ENCODE assay signal across 13 cellular contexts in the genomic region with DNA sequence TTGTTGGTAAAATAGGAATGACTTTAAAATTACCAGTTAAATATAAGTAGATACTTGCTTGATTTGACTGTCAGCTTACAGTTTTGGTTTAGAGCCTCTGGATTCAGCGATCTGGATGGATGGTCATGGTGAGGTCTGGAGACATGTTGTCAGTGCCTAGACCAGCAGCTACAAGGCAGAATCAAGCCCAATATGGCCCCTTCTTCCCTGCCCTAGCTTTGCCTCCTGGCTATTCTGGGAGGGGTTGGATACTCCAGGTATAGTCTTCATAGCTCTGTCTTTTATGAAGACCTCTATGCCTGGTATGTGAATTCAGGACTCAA.
DNase-seq lines count a peak whose midpoint lies in the region; ATAC-seq and TF ChIP-seq lines count a peak whose summit lies in the region.
"Had no signal": no experiment of that assay in that cellular context is flagged by ENCODE, and none has a peak within 500 bp of the region (broad histone marks: within the 10 kb centered on the region; RNA-seq: fewer than 3 reads in every experiment).

No MANE protein-coding gene starts in this region.

- no peak overlapping the region for H4K8ac ChIP-seq in trophoblast cell (ENCODE audit: low read depth, low read length)

- no peaks in the 10 kb centered on the region for H3K27me3 ChIP-seq in HUES48 (ENCODE audit: control insufficient read depth, insufficient read depth, low read length)
- H3K27me3 ChIP-seq in WERI-Rb-1 (ENCODE audit: insufficient read depth, low read depth, severe bottlenecking) = no peaks in the 10 kb centered on the region
- no peaks in the 10 kb centered on the region for H3K27me3 ChIP-seq in endodermal cell (ENCODE audit: control insufficient read depth, insufficient read depth, low read length, poor library complexity, severe bottlenecking)
- H3K27me3 ChIP-seq in trophoblast cell (ENCODE audit: insufficient read depth, low read length) = no peaks in the 10 kb centered on the region

- H3K36me3 Mint-ChIP-seq in endodermal cell (ENCODE audit: low read depth) = no peaks in the 10 kb centered on the region
- H3K36me3 Mint-ChIP-seq: CD4-positive, alpha-beta memory T cell had no signal

- no peak overlapping the region for H3K4me2 ChIP-seq in trophoblast cell (ENCODE audit: low read length)
- H3K4me2 ChIP-seq: GM23338 had no signal

- H4K12ac ChIP-seq in trophoblast cell (ENCODE audit: low read depth, low read length) = no peak overlapping the region

- H3K9me3 Mint-ChIP-seq in endodermal cell = peaks cover 62% of the 10 kb centered on the region
- H3K9me3 Mint-ChIP-seq: HFFc6 had no signal

- H2AK5ac ChIP-seq in trophoblast cell (ENCODE audit: low read length) = no peak overlapping the region

- H3K4me3 ChIP-seq in HUES48 (ENCODE audit: low read depth, low read length) (peak overlapping the region; percentile 17; the same call in 1 of the 2 replicates), WERI-Rb-1 (ENCODE audit: low read depth, low read length) (no peak overlapping the region), endodermal cell (ENCODE audit: low read length) (peak overlapping the region; percentile 28), trophoblast cell (ENCODE audit: low read depth, low read length) (no peak overlapping the region)
- H3K4me3 ChIP-seq: GM23338, HAP-1 had no signal

- H2BK120ac ChIP-seq in trophoblast cell (ENCODE audit: insufficient read depth, low read length, poor library complexity) = no peak overlapping the region

- 80 to 95% methylated on average over 1 of the region's 1 CpG for WGBS in endodermal cell (ENCODE audit: insufficient coverage in 1 of 2, insufficient read length in 1 of 2), 2 experiments
- WGBS in trophoblast cell (ENCODE audit: extremely low coverage, insufficient coverage, insufficient read length) = no CpG with 5 or more reads among the region's 1 CpG

- H3K4me1 Mint-ChIP-seq in endodermal cell = no peaks in the 10 kb centered on the region
- H3K4me1 Mint-ChIP-seq: CD4-positive, alpha-beta memory T cell; GM23338 had no signal

- H3K9ac ChIP-seq in HUES48 (ENCODE audit: low read depth, low read length) (no peak overlapping the region), endodermal cell (ENCODE audit: extremely low read depth, low read length, poor library complexity, severe bottlenecking) (no peak overlapping the region), trophoblast cell (ENCODE audit: low read length) (no peak overlapping the region)

- peaks cover 71% of the 10 kb centered on the region for H3K9me3 ChIP-seq in HUES48 (ENCODE audit: control insufficient read depth, insufficient read depth, low read length)
- peaks cover 4% of the 10 kb centered on the region for H3K9me3 ChIP-seq in WERI-Rb-1 (ENCODE audit: severe bottlenecking)
- H3K9me3 ChIP-seq in endodermal cell (ENCODE audit: control insufficient read depth, low read length) = peaks cover 41% of the 10 kb centered on the region
- peaks cover under 1% of the 10 kb centered on the region for H3K9me3 ChIP-seq in trophoblast cell (ENCODE audit: insufficient read depth, low read depth, low read length)
- H3K9me3 ChIP-seq: HAP-1 had no signal

- H3K79me2 ChIP-seq in trophoblast cell (ENCODE audit: control insufficient read depth, insufficient read depth, low read length, poor library complexity) = no peaks in the 10 kb centered on the region

- H3K4ac ChIP-seq in trophoblast cell (ENCODE audit: low read depth, low read length) = no peak overlapping the region

- no peak overlapping the region for H2BK5ac ChIP-seq in trophoblast cell (ENCODE audit: low read depth, low read length, poor library complexity)

- no peaks in the 10 kb centered on the region for H3K27me3 Mint-ChIP-seq in endodermal cell (ENCODE audit: insufficient read depth)

- no peak overlapping the region for H3K23ac ChIP-seq in trophoblast cell (ENCODE audit: low read length)

- no peak overlapping the region for H3K18ac ChIP-seq in trophoblast cell (ENCODE audit: low read length)

- no peak overlapping the region for H3K27ac Mint-ChIP-seq in endodermal cell
- H3K27ac Mint-ChIP-seq: CD4-positive, alpha-beta memory T cell; GM23338; HFFc6 had no signal

- peak overlapping the region; percentile 14 for H4K91ac ChIP-seq in trophoblast cell (ENCODE audit: low read depth, low read length)

- DNase-seq in WERI-Rb-1 = no peak
- no peak for DNase-seq in endodermal cell
- DNase-seq in trophoblast cell = no peak
- no peak for DNase-seq in activated CD4-positive, alpha-beta T cell treated with anti-CD3 and anti-CD28 coated beads, Interleukin-2, amount 50 U/mL, for 4 hours
- DNase-seq: C1 segment of cervical spinal cord; CD4-positive, alpha-beta memory T cell; DMS153; DND-41; HFFc6 had no signal

- no peaks in the 10 kb centered on the region for H3K36me3 ChIP-seq in HUES48 (ENCODE audit: control insufficient read depth, insufficient read depth, low read length)
- H3K36me3 ChIP-seq in WERI-Rb-1 = no peaks in the 10 kb centered on the region
- no peaks in the 10 kb centered on the region for H3K36me3 ChIP-seq in endodermal cell (ENCODE audit: control insufficient read depth, insufficient read depth, low read length)
- H3K36me3 ChIP-seq in trophoblast cell (ENCODE audit: control insufficient read depth in 1 of 2, insufficient read depth in 2 of 2, low read length in 2 of 2) = no peaks in the 10 kb centered on the region
- H3K36me3 ChIP-seq: HAP-1 had no signal

- TF ChIP-seq CTCF in WERI-Rb-1 (IDR thresholded peaks at IDR 0.05; ENCODE audit: low read depth, low read length) (no peak), endodermal cell (conservative IDR thresholded peaks at IDR 0.05) (no peak)

- ATAC-seq in GM19328 (IDR thresholded peaks at IDR 0.05; ENCODE audit: unreplicated experiment) = no peak
- ATAC-seq: GM23338 had no signal

- H3K4me3 Mint-ChIP-seq in endodermal cell = no peak overlapping the region
- H3K4me3 Mint-ChIP-seq: CD4-positive, alpha-beta memory T cell; GM23338; HFFc6 had no signal

- H3K27ac ChIP-seq in HUES48 (ENCODE audit: low read depth, low read length) = no peak overlapping the region
- H3K27ac ChIP-seq in WERI-Rb-1 = peak overlapping the region; percentile 29; the same call in 1 of the 2 replicates
- H3K27ac ChIP-seq in endodermal cell (ENCODE audit: low read depth, low read length) = no peak overlapping the region
- H3K27ac ChIP-seq in trophoblast cell (ENCODE audit: low read depth, low read length) = no peak overlapping the region

- no peaks in the 10 kb centered on the region for H3K4me1 ChIP-seq in HUES48 (ENCODE audit: control insufficient read depth, insufficient read depth, low read length)
- H3K4me1 ChIP-seq in endodermal cell (ENCODE audit: control insufficient read depth, insufficient read depth, low read length) = no peaks in the 10 kb centered on the region
- H3K4me1 ChIP-seq in trophoblast cell (ENCODE audit: control insufficient read depth in 1 of 2, insufficient read depth in 2 of 2, low read length in 2 of 2) = no peaks in the 10 kb centered on the region
- H3K4me1 ChIP-seq: HAP-1 had no signal

- no peak overlapping the region for H2BK12ac ChIP-seq in trophoblast cell (ENCODE audit: low read length)

- no peak overlapping the region for H2AFZ ChIP-seq in trophoblast cell (ENCODE audit: insufficient read depth, low read length, poor library complexity)
- H2AFZ ChIP-seq: GM23338 had no signal

- no peak overlapping the region for H3K14ac ChIP-seq in trophoblast cell (ENCODE audit: low read length)

- H3K79me1 ChIP-seq in trophoblast cell (ENCODE audit: low read length) = no peaks in the 10 kb centered on the region

Comparison
In these comparisons a context has a peak if more than half of its experiments do, and no peak if none do; other contexts are left out.
1. H3K4me3 ChIP-seq: peak in HUES48 (single experiment) and endodermal cell (single experiment); none in WERI-Rb-1 (single experiment) and trophoblast cell (single experiment).